ENCODE assay signal across 8 cellular contexts in genomic region chr6:16741112-16742016, GRCh38. TPM values are rescaled to one million over a fixed set of nuclear protein-coding genes. Genes with fewer than 3 reads are reported as not detected.
DNase-seq lines count a peak whose midpoint lies in the region; ATAC-seq lines count a peak whose summit lies in the region.

No MANE protein-coding gene starts in this region.

- DNase-seq in Daoy (ENCODE audit: low read depth) (peak; percentile 92), kidney tubule cell (ENCODE audit: low spot score) (peak; percentile 98), dermis blood vessel endothelial cell (no peak), GF-D8 (lab: John Stamatoyannopoulos, UW) (no peak)
- no peak for DNase-seq in activated CD4-positive, alpha-beta memory T cell treated with anti-CD3 and anti-CD28 coated beads for 36 hours
- no peak for DNase-seq in activated effector memory CD4-positive, alpha-beta T cell treated with Interleukin-2 at 50 U/mL for 16 hours

- peaks cover 77% of the 10 kb centered on the region for H3K4me1 Mint-ChIP-seq in activated CD4-positive, alpha-beta memory T cell treated with anti-CD3 and anti-CD28 coated beads for 36 hours (ENCODE audit: low read depth)

- no peaks in the 10 kb centered on the region for H3K27me3 Mint-ChIP-seq in activated CD4-positive, alpha-beta memory T cell treated with anti-CD3 and anti-CD28 coated beads for 36 hours

- CTCF ChIA-PET in activated CD4-positive, alpha-beta memory T cell treated with anti-CD3 and anti-CD28 coated beads for 36 hours (lab: Charles Lee), result interaction anchor here (0.8 to 1.7 kb wide), 4 partner anchors 9 to 27 kb away, joined by 3 to 5 read pairs (median 4); no protein-coding TSS in a partner anchor

- no peaks in the 10 kb centered on the region for H3K9me3 Mint-ChIP-seq in activated CD4-positive, alpha-beta memory T cell treated with anti-CD3 and anti-CD28 coated beads for 36 hours

- H3K27ac Mint-ChIP-seq in activated CD4-positive, alpha-beta memory T cell treated with anti-CD3 and anti-CD28 coated beads for 36 hours, result peak overlapping the region; percentile 25

- POLR2A ChIA-PET in activated CD4-positive, alpha-beta memory T cell treated with anti-CD3 and anti-CD28 coated beads for 36 hours (lab: Charles Lee), result interaction anchor here (0.6 to 1.8 kb wide), 6 partner anchors 12 to 58 kb away, joined by 3 to 5 read pairs (median 5); partner anchors contain the start of gene ATXN1

- peaks cover 23% of the 10 kb centered on the region for H3K36me3 Mint-ChIP-seq in activated CD4-positive, alpha-beta memory T cell treated with anti-CD3 and anti-CD28 coated beads for 36 hours

- no peak overlapping the region for H3K4me3 Mint-ChIP-seq in activated CD4-positive, alpha-beta memory T cell treated with anti-CD3 and anti-CD28 coated beads for 36 hours

- intact Hi-C loops in activated CD4-positive, alpha-beta memory T cell treated with anti-CD3 and anti-CD28 coated beads for 36 hours (cut with micrococcal nuclease), result loop anchor here (1.0 to 2.0 kb wide), 3 partner anchors 13 to 29 kb away; partner anchors contain the start of gene ATXN1

- ATAC-seq in HG02870 (IDR thresholded peaks at IDR 0.05; ENCODE audit: unreplicated experiment) (peak; percentile 78), GM21447 (IDR thresholded peaks at IDR 0.05; ENCODE audit: unreplicated experiment) (no peak)

RNA-seq across cellular contexts. Expression of gene ATXN1, which starts 19.9 kb away (rescaled TPM):
- 29.9 and 33.8 TPM in 2 replicates for total RNA-seq in Daoy (2014; rRNA removed; shearing (Covaris generic))
- 10 to 100 TPM; 34.1 to 36.7 TPM for total RNA-seq in activated CD4-positive, alpha-beta memory T cell treated with anti-CD3 and anti-CD28 coated beads for 36 hours
- 14.3 and 15.3 TPM in 2 replicates for total RNA-seq in dermis blood vessel endothelial cell

Comparison
In these comparisons a context has a peak if more than half of its experiments do, and no peak if none do; other contexts are left out.
1. DNase-seq: peak in Daoy (single experiment) and kidney tubule cell (single experiment); none in activated CD4-positive, alpha-beta memory T cell treated with anti-CD3 and anti-CD28 coated beads for 36 hours (single experiment), activated effector memory CD4-positive, alpha-beta T cell treated with Interleukin-2 at 50 U/mL for 16 hours (single experiment), dermis blood vessel endothelial cell (single experiment) and GF-D8 (single experiment).